Comparison of ENCODE assay signal across 1 cellular context in the genomic region with DNA sequence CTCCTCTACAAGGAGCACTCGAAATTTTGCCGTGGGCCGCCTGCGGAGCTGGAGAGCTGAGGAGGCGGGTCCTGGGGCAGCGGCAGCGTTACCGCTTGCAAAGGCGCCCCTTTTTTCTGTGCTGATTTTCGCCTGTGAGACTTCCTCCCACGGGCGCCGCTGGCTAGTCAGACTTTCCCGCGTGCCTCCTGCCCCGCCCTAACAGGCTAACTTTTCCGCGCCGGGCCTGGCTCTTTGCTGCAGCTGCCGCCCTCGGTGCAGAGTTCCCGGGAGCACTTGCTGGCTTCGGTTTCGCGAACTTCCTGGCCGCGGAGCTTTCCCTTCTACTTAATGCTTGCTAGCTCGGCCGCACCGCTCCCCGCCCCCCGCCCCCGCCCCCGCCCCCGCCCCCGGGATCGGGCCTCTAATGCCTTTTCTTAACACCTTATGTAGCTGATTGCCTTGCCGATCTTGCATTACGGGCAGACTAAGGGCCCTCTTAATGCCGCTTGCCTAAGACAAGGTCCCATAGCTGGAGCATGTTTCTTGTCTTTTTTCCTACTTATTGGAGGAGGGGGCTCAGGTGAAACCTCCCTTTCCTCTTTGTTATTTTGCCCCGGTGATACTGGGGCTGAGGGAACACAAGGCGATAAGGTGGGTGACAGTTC.
TF ChIP-seq lines count a peak whose summit lies in the region.

No MANE protein-coding gene starts in this region.

TF ChIP-seq in H1, 55 proteins besides CTCF, POLR2A, EP300 and RAD21:
- TF ChIP-seq KDM4A (IDR thresholded peaks at IDR 0.05; ENCODE audit: low read depth, low read length, severe bottlenecking): peak; percentile 54
- TF ChIP-seq CBX5 (IDR thresholded peaks at IDR 0.05; ENCODE audit: low read depth, low read length): no peak
- TF ChIP-seq TEAD4 (IDR thresholded peaks at IDR 0.05; ENCODE audit: low read depth, low read length): no peak
- peak; percentile 34 for TF ChIP-seq EZH2 (IDR thresholded peaks at IDR 0.05; ENCODE audit: low read depth, low read length, severe bottlenecking)
- no peak for TF ChIP-seq HDAC6 (IDR thresholded peaks at IDR 0.05; ENCODE audit: low read depth, low read length)
- TF ChIP-seq, protein P1, sequence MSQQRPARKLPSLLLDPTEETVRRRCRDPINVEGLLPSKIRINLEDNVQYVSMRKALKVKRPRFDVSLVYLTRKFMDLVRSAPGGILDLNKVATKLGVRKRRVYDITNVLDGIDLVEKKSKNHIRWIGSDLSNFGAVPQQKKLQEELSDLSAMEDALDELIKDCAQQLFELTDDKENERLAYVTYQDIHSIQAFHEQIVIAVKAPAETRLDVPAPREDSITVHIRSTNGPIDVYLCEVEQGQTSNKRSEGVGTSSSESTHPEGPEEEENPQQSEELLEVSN (IDR thresholded peaks at IDR 0.05): no peak
